ENCODE assay signal across 26 cellular contexts in genomic region chr3:143455480-143455879, GRCh38.
"Had no signal": no experiment of that assay in that cellular context is flagged by ENCODE, and none has a peak within 500 bp of the region (broad histone marks: within the 10 kb centered on the region; RNA-seq: fewer than 3 reads in every experiment).

No MANE protein-coding gene starts in this region.

- DNase-seq: colonic mucosa; cortex of kidney; effector CD8-positive, alpha-beta T cell; effector memory CD8-positive, alpha-beta T cell; endodermal cell; erythroblast; esophagus squamous epithelium; foreskin fibroblast; foreskin melanocyte; gastrocnemius medialis; glutamatergic neuron; head of caudate nucleus; heart right ventricle; hippocampal formation; left cardiac atrium; left lung; left ventricle myocardium superior; lower lobe of right lung; mesenchymal stem cell; mucosa of descending colon; naive B cell had no signal

- ATAC-seq: effector memory CD8-positive, alpha-beta T cell; esophagus mucosa; gastrocnemius medialis; heart right ventricle; left cardiac atrium; left lung; left ventricle myocardium superior; lower lobe of right lung; mucosa of descending colon had no signal

- H3K36me3 ChIP-seq: colonic mucosa, gastrocnemius medialis, heart right ventricle, left lung, lower lobe of right lung had no signal

- H3K4me3 ChIP-seq: colonic mucosa, esophagus squamous epithelium, gastrocnemius medialis, heart right ventricle, left lung, lower lobe of right lung, mucosa of descending colon had no signal

- H3K27ac ChIP-seq: colonic mucosa, epithelial cell of prostate, esophagus squamous epithelium, gastrocnemius medialis, heart right ventricle, left lung, lower lobe of right lung had no signal

- H3K4me1 ChIP-seq: colonic mucosa, esophagus squamous epithelium, gastrocnemius medialis, heart right ventricle, left lung, lower lobe of right lung had no signal

- H3K9me3 ChIP-seq: colonic mucosa, esophagus squamous epithelium, gastrocnemius medialis, mucosa of descending colon had no signal

- FAIRE-seq: endometrium, islet of Langerhans, keratinocyte had no signal

- H3K27me3 ChIP-seq: colonic mucosa, esophagus squamous epithelium, gastrocnemius medialis, heart right ventricle, left lung had no signal
